ENCODE assay signal across 11 cellular contexts in genomic region chr22:37274380-37274862, GRCh38. TPM values are rescaled to one million over a fixed set of nuclear protein-coding genes. Genes with fewer than 3 reads are reported as not detected.
DNase-seq lines count a peak whose midpoint lies in the region; ATAC-seq and TF ChIP-seq lines count a peak whose summit lies in the region.
"Had no signal": no experiment of that assay in that cellular context is flagged by ENCODE, and none has a peak within 500 bp of the region (broad histone marks: within the 10 kb centered on the region; RNA-seq: fewer than 3 reads in every experiment).

No MANE protein-coding gene starts in this region.

- ATAC-seq in esophagus mucosa, result peak; percentile 5
- ATAC-seq in GM18873 (IDR thresholded peaks at IDR 0.05; ENCODE audit: low FRiP score, unreplicated experiment), result no peak
- ATAC-seq in GM18520 (IDR thresholded peaks at IDR 0.05; ENCODE audit: unreplicated experiment), result no peak

- intact Hi-C loops in posterior cingulate gyrus (cut with DNase I), result no loop called here

- peak; percentile 16 for TF ChIP-seq CTCF in GM12864 (IDR thresholded peaks at IDR 0.05; ENCODE audit: low read depth, low read length, missing control alignments)

- peak; percentile 37 for DNase-seq in GM12864 (ENCODE audit: low read depth)
- DNase-seq in Kasumi-1 (lab: John Stamatoyannopoulos, UW), result peak; percentile 80 to 85
- DNase-seq in posterior cingulate gyrus, result peak in 7 of 10 donors; percentile 13 to 89 (median 32)
- DNase-seq in stimulated activated naive CD4-positive, alpha-beta T cell treated with Interleukin-2 at 50 U/mL for 16 hours (lab: John Stamatoyannopoulos, UW), result no peak
- DNase-seq in NCI-H526 (lab: John Stamatoyannopoulos, UW), result no peak
- DNase-seq: NCI-H1092 treated with DMSO at 0.1 percent for 48 hours, SHP77 treated with DMSO at 0.1 percent for 48 hours had no signal

- no peak overlapping the region for H3K4me3 ChIP-seq in GM12864 (ENCODE audit: low read depth, low read length)

RNA-seq across cellular contexts. Expression of gene CYTH4, which starts 7.9 kb away (rescaled TPM):
- total RNA-seq in esophagus mucosa, result 1.6 TPM
- total RNA-seq: chondrocyte had no signal

RNA-seq across cellular contexts. Expression of gene RAC2, which starts 30.4 kb away (rescaled TPM):
- total RNA-seq in esophagus mucosa, result 19.0 TPM

Comparison
In these comparisons a context has a peak if more than half of its experiments do, and no peak if none do; other contexts are left out.
1. DNase-seq: peak in GM12864 (single experiment), Kasumi-1 (2 of 2) and posterior cingulate gyrus (7 of 10); none in stimulated activated naive CD4-positive, alpha-beta T cell treated with Interleukin-2 at 50 U/mL for 16 hours (single experiment) and NCI-H526 (0 of 2).